22 cellular contexts compared by ENCODE assay signal in the genomic region with DNA sequence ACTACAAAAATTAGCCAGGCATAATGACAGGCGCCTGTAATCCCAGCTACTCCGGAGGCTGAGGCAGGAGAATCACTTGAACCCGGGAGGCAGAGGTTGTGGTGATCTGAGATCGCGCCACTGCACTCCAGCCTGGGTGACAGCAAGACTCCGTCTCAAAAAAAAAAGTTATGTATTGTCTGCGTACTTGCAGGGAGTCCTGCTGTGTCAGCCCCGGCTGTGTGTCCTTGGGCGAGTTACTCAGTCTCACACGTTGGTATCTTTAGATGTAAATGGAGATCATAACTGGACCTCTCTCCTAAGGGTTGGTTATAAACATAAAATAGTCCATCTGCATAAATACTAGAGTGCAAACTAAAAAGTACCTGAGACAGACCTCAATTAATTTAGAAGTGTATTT. TPM values are rescaled to one million over a fixed set of nuclear protein-coding genes. Genes with fewer than 3 reads are reported as not detected.
DNase-seq lines count a peak whose midpoint lies in the region; ATAC-seq and TF ChIP-seq lines count a peak whose summit lies in the region.
"Had no signal": no experiment of that assay in that cellular context is flagged by ENCODE, and none has a peak within 500 bp of the region (broad histone marks: within the 10 kb centered on the region; RNA-seq: fewer than 3 reads in every experiment).

No MANE protein-coding gene starts in this region.

- H3K36me3 Mint-ChIP-seq in brain (peaks cover 24% of the 10 kb centered on the region), neural crest cell (ENCODE audit: low read depth) (peaks cover 13% of the 10 kb centered on the region)

- peak overlapping the region; percentile 88 for H3K27ac ChIP-seq in left ventricle myocardium inferior (replicated peaks)
- H3K27ac ChIP-seq in tibial artery, result peak overlapping the region; percentile 64 to 69
- H3K27ac ChIP-seq: foreskin keratinocyte, thyroid gland had no signal

- no peaks in the 10 kb centered on the region for H3K27me3 Mint-ChIP-seq in brain
- no peaks in the 10 kb centered on the region for H3K27me3 Mint-ChIP-seq in neural crest cell (ENCODE audit: low read depth)
- H3K27me3 Mint-ChIP-seq: activated CD4-positive, alpha-beta memory T cell treated with anti-CD3 and anti-CD28 coated beads for 36 hours; activated T-helper 17 cell treated with anti-CD3 and anti-CD28 coated beads, Interleukin-2, amount 50 U/mL, for 72 hours; natural killer cell treated with Interleukin-12 subunit alpha and Interleukin-12 subunit beta and Interleukin-15 and Interleukin-18, amount 100 ng/mL, for 72 hours had no signal

- H3K4me3 Mint-ChIP-seq in brain (no peak overlapping the region), neural crest cell (peak overlapping the region; percentile 66)
- H3K4me3 Mint-ChIP-seq: activated CD4-positive, alpha-beta memory T cell treated with anti-CD3 and anti-CD28 coated beads for 36 hours; activated T-helper 17 cell treated with anti-CD3 and anti-CD28 coated beads, Interleukin-2, amount 50 U/mL, for 72 hours; natural killer cell treated with Interleukin-12 subunit alpha and Interleukin-12 subunit beta and Interleukin-15 and Interleukin-18, amount 100 ng/mL, for 72 hours had no signal

- peak overlapping the region in 3 of 5 experiments; percentile 16 to 96 (median 60) for H3K27ac Mint-ChIP-seq in brain
- H3K27ac Mint-ChIP-seq in neural crest cell (ENCODE audit: unreplicated experiment), result peak overlapping the region; percentile 50
- H3K27ac Mint-ChIP-seq: activated CD4-positive, alpha-beta memory T cell treated with anti-CD3 and anti-CD28 coated beads for 36 hours; activated T-helper 17 cell treated with anti-CD3 and anti-CD28 coated beads, Interleukin-2, amount 50 U/mL, for 72 hours; natural killer cell treated with Interleukin-12 subunit alpha and Interleukin-12 subunit beta and Interleukin-15 and Interleukin-18, amount 100 ng/mL, for 72 hours had no signal

- H3K4me3 ChIP-seq in left ventricle myocardium inferior (no peak overlapping the region), tibial artery (no peak overlapping the region)
- H3K4me3 ChIP-seq: lung, mucosa of descending colon, ovary, stomach, thyroid gland had no signal

- H3K36me3 ChIP-seq in left ventricle myocardium inferior, result peaks cover 26% of the 10 kb centered on the region
- H3K36me3 ChIP-seq in tibial artery, result peaks cover 10 to 19% (median 17%) of the 10 kb centered on the region in 3 donors
- H3K36me3 ChIP-seq: ovary had no signal

- DNase-seq in left ventricle myocardium inferior (no peak), left ventricle myocardium superior (no peak), neural crest cell (ENCODE audit: low read depth, low spot score) (no peak), tibial artery (no peak), COLO829 (ENCODE audit: low spot score) (no peak), occipital lobe (lab: John Stamatoyannopoulos, UW) (no peak)
- DNase-seq: activated CD4-positive, alpha-beta T cell treated with anti-CD3 and anti-CD28 coated beads for 1 hour; activated CD8-positive, alpha-beta memory T cell treated with anti-CD3 and anti-CD28 coated beads, Interleukin-2, amount 50 U/mL, for 4 hours; activated naive CD4-positive, alpha-beta T cell treated with anti-CD3 and anti-CD28 coated beads, Interleukin-2, amount 50 U/mL, for 16 hours; foreskin keratinocyte; NCI-H1417 treated with DMSO at 0.1 percent for 48 hours; NCI-H2029 treated with DMSO at 0.1 percent for 48 hours; thyroid gland had no signal

- ATAC-seq in left ventricle myocardium superior, result no peak
- no peak for ATAC-seq in GM18873 (IDR thresholded peaks at IDR 0.05; ENCODE audit: low FRiP score, unreplicated experiment)
- ATAC-seq: foreskin keratinocyte had no signal

- peaks cover 0 to 11% (median 3%) of the 10 kb centered on the region in 5 experiments for H3K9me3 Mint-ChIP-seq in brain
- H3K9me3 Mint-ChIP-seq in neural crest cell, result no peaks in the 10 kb centered on the region
- H3K9me3 Mint-ChIP-seq: activated T-helper 17 cell treated with anti-CD3 and anti-CD28 coated beads, Interleukin-2, amount 50 U/mL, for 72 hours; natural killer cell treated with Interleukin-12 subunit alpha and Interleukin-12 subunit beta and Interleukin-15 and Interleukin-18, amount 100 ng/mL, for 72 hours had no signal

- H3K27me3 ChIP-seq in left ventricle myocardium inferior (ENCODE audit: low read depth), result no peaks in the 10 kb centered on the region
- H3K27me3 ChIP-seq in tibial artery, result no peaks in the 10 kb centered on the region
- H3K27me3 ChIP-seq: foreskin keratinocyte, ovary, stomach, thyroid gland had no signal

- TF ChIP-seq CTCF in left ventricle myocardium inferior (IDR thresholded peaks at IDR 0.05; ENCODE audit: borderline replicate concordance), result no peak
- TF ChIP-seq CTCF in brain (conservative IDR thresholded peaks at IDR 0.05), result no peak
- TF ChIP-seq CTCF in neural crest cell (conservative IDR thresholded peaks at IDR 0.05), result no peak
- no peak for TF ChIP-seq CTCF in tibial artery (IDR thresholded peaks at IDR 0.05)

- peaks cover 25% of the 10 kb centered on the region for H3K4me1 Mint-ChIP-seq in brain
- H3K4me1 Mint-ChIP-seq in neural crest cell, result peaks cover 38% of the 10 kb centered on the region

- peaks cover 49% of the 10 kb centered on the region for H3K4me1 ChIP-seq in left ventricle myocardium inferior
- peaks cover 0 to 23% (median 16%) of the 10 kb centered on the region in 4 donors for H3K4me1 ChIP-seq in tibial artery

- intact Hi-C loops in left ventricle myocardium inferior (cut with micrococcal nuclease) (no loop called here), left ventricle myocardium superior (cut with micrococcal nuclease) (no loop called here), tibial artery (cut with DNase I; ENCODE audit: low total_unique reads) (no loop called here)

- H3K9me3 ChIP-seq in left ventricle myocardium inferior (replicated peaks) (peaks cover 10% of the 10 kb centered on the region), tibial artery (no peaks in the 10 kb centered on the region)
- H3K9me3 ChIP-seq: mucosa of descending colon, ovary, thyroid gland had no signal

RNA-seq across cellular contexts. Expression of a gene that starts 22.7 kb away (rescaled TPM):
- total RNA-seq in left ventricle myocardium inferior (36.1 TPM), left ventricle myocardium superior (40.4 TPM), neural crest cell (56.3 and 58.0 TPM in 2 replicates), occipital lobe (213 TPM)
- 56.0 TPM for polyA plus RNA-seq in brain (ENCODE audit: insufficient read depth, low read depth, low replicate concordance)
